In genomic region chr1:8682573-8682972, GRCh38 we compare ENCODE assay signal across 17 cellular contexts.
DNase-seq lines count a peak whose midpoint lies in the region; ATAC-seq, FAIRE-seq and TF ChIP-seq lines count a peak whose summit lies in the region.
"Had no signal": no experiment of that assay in that cellular context is flagged by ENCODE, and none has a peak within 500 bp of the region (broad histone marks: within the 10 kb centered on the region; RNA-seq: fewer than 3 reads in every experiment).

No MANE protein-coding gene starts in this region.

- no peak for FAIRE-seq in pancreas (lab: Jason Lieb, UNC)
- FAIRE-seq: A204.1 had no signal

- dilution Hi-C loops in IMR-90 (cut with HindIII; ENCODE audit: low sequenced_read_pairs, unreplicated experiment) = no loop called here

- H3K4me2 ChIP-seq in IMR-90 (ENCODE audit: low read depth, low read length) = no peak overlapping the region

- no peak for DNase-seq in activated T-cell treated with anti-CD3 and anti-CD28 coated beads, Interleukin-2, amount 50 U/mL, for 24 hours
- no peak for DNase-seq in activated T-cell treated with anti-CD3 and anti-CD28 coated beads, Interleukin-2, amount 50 U/mL, for 72 hours
- DNase-seq in IMR-90 (no peak), body of pancreas (no peak), pancreas (no peak), suprapubic skin (ENCODE audit: low spot score in 2 of 2) (no peak), NCI-H2227 (lab: John Stamatoyannopoulos, UW; ENCODE audit: unreplicated experiment) (no peak)
- DNase-seq: C1 segment of cervical spinal cord, DMS 273 treated with DMSO at 0.1 percent for 48 hours, EL, H9, NCI-H1105 treated with DMSO at 0.1 percent for 48 hours, NCI-H1694 treated with DMSO at 0.1 percent for 48 hours, NCI-H2107 had no signal

- peaks cover 13% of the 10 kb centered on the region for H3K9me1 ChIP-seq in IMR-90 (ENCODE audit: insufficient read depth, low read length)

- CTCF ChIA-PET in IMR-90 (lab: Yijun Ruan, JAX) = interaction anchor here (0.7 kb wide), 1 partner anchor 232 kb away, joined by 4 read pairs; no protein-coding TSS in a partner anchor

- H2BK120ac ChIP-seq in IMR-90 (ENCODE audit: low read depth, low read length) = no peak overlapping the region

- H4K8ac ChIP-seq in IMR-90 (ENCODE audit: low read depth in 2 of 2, low read length in 2 of 2) = no peak overlapping the region

- TF ChIP-seq EP300 in suprapubic skin (IDR thresholded peaks at IDR 0.05) = no peak

- no CpG with 5 or more reads among the region's 4 CpGs for WGBS in IMR-90 (ENCODE audit: extremely low coverage in 2 of 2, insufficient read length in 1 of 2), 2 experiments
- 74 to 81% methylated on average over 4 of the region's 4 CpGs for WGBS in body of pancreas, 2 donors
- WGBS in pancreas, 2 donors = 69 to 79% methylated on average over 4 of the region's 4 CpGs
- WGBS in suprapubic skin = 66% methylated on average over 4 of the region's 4 CpGs

- H3K27ac ChIP-seq in IMR-90 (ENCODE audit: insufficient read depth, low read length) (no peak overlapping the region), body of pancreas (peak overlapping the region in 1 of 4 donors; percentile 30), pancreas (no peak overlapping the region), suprapubic skin (no peak overlapping the region)

- H3K9me3 ChIP-seq in IMR-90 (ENCODE audit: control insufficient read depth, insufficient read depth, low read length) (no peaks in the 10 kb centered on the region), body of pancreas (no peaks in the 10 kb centered on the region), pancreas (no peaks in the 10 kb centered on the region), suprapubic skin (no peaks in the 10 kb centered on the region)

- no peak overlapping the region for H3K9ac ChIP-seq in IMR-90 (ENCODE audit: low read depth, low read length)

- ATAC-seq in activated T-cell treated with anti-CD3 and anti-CD28 coated beads, Interleukin-2, amount 50 U/mL, for 72 hours (replicated peaks in 1 of 2) = no peak
- ATAC-seq in IMR-90 (ENCODE audit: low read depth) = no peak
- peak; percentile 26 for ATAC-seq in body of pancreas
- ATAC-seq in pancreas = peak in 3 of 4 donors; percentile 14 to 45 (median 34)
- ATAC-seq in GM18511 (IDR thresholded peaks at IDR 0.05; ENCODE audit: unreplicated experiment) = no peak

- peaks cover 22% of the 10 kb centered on the region for H3K4me1 ChIP-seq in IMR-90 (ENCODE audit: control insufficient read depth, insufficient read depth, low read length)
- H3K4me1 ChIP-seq in body of pancreas = peaks cover 47% of the 10 kb centered on the region
- H3K4me1 ChIP-seq in pancreas = peaks cover 5 to 38% (median 36%) of the 10 kb centered on the region in 3 donors
- peaks cover 23% of the 10 kb centered on the region for H3K4me1 ChIP-seq in suprapubic skin

- intact Hi-C loops in IMR-90 (cut with micrococcal nuclease) = no loop called here
- intact Hi-C loops in body of pancreas (cut with DNase I) = no loop called here
- intact Hi-C loops in pancreas (cut with DNase I) = no loop called here

- no peak overlapping the region for H3K23ac ChIP-seq in IMR-90 (ENCODE audit: low read depth, low read length)

- H3K27me3 Mint-ChIP-seq in activated T-cell treated with anti-CD3 and anti-CD28 coated beads, Interleukin-2, amount 50 U/mL, for 24 hours = no peaks in the 10 kb centered on the region
- no peaks in the 10 kb centered on the region for H3K27me3 Mint-ChIP-seq in activated T-cell treated with anti-CD3 and anti-CD28 coated beads, Interleukin-2, amount 50 U/mL, for 72 hours (ENCODE audit: low read depth)

- no TSS peak for BruUV-seq in IMR-90 (replicated peaks; lab: Mats Ljungman, UMichigan)

- H3K4me3 Mint-ChIP-seq in activated T-cell treated with anti-CD3 and anti-CD28 coated beads, Interleukin-2, amount 50 U/mL, for 24 hours = no peak overlapping the region
- no peak overlapping the region for H3K4me3 Mint-ChIP-seq in activated T-cell treated with anti-CD3 and anti-CD28 coated beads, Interleukin-2, amount 50 U/mL, for 72 hours
- H3K4me3 Mint-ChIP-seq: H9, IgD-negative memory B cell had no signal

- H3K4me1 Mint-ChIP-seq in activated T-cell treated with anti-CD3 and anti-CD28 coated beads, Interleukin-2, amount 50 U/mL, for 24 hours (ENCODE audit: low read depth) = peaks cover 26% of the 10 kb centered on the region
- peaks cover 28% of the 10 kb centered on the region for H3K4me1 Mint-ChIP-seq in activated T-cell treated with anti-CD3 and anti-CD28 coated beads, Interleukin-2, amount 50 U/mL, for 72 hours (ENCODE audit: low read depth)

- no peaks in the 10 kb centered on the region for H3K36me3 ChIP-seq in IMR-90 (ENCODE audit: control insufficient read depth, insufficient read depth, low read length)
- no peaks in the 10 kb centered on the region for H3K36me3 ChIP-seq in body of pancreas (replicated peaks in 1 of 2; ENCODE audit: insufficient read depth in 1 of 2, low read depth in 2 of 2)
- no peaks in the 10 kb centered on the region for H3K36me3 ChIP-seq in pancreas
- H3K36me3 ChIP-seq in suprapubic skin = no peaks in the 10 kb centered on the region

- no peak for TF ChIP-seq CTCF in IMR-90 (conservative IDR thresholded peaks at IDR 0.05; ENCODE audit: low read depth, low read length)
- TF ChIP-seq CTCF in body of pancreas (IDR thresholded peaks at IDR 0.05) = no peak
- no peak for TF ChIP-seq CTCF in pancreas (IDR thresholded peaks at IDR 0.05)
- no peak for TF ChIP-seq CTCF in suprapubic skin (IDR thresholded peaks at IDR 0.05)

- in situ Hi-C loops in IMR-90 (cut with MboI; ENCODE audit: low sequenced_read_pairs) = no loop called here

- H3K9me3 Mint-ChIP-seq in activated T-cell treated with anti-CD3 and anti-CD28 coated beads, Interleukin-2, amount 50 U/mL, for 24 hours = no peaks in the 10 kb centered on the region
- H3K9me3 Mint-ChIP-seq in activated T-cell treated with anti-CD3 and anti-CD28 coated beads, Interleukin-2, amount 50 U/mL, for 72 hours = no peaks in the 10 kb centered on the region
- H3K9me3 Mint-ChIP-seq: H9, IgD-negative memory B cell had no signal

- no peak overlapping the region for H3K14ac ChIP-seq in IMR-90 (replicated peaks; ENCODE audit: low read depth, low read length)

- H2BK20ac ChIP-seq in IMR-90 (ENCODE audit: low read depth, low read length) = no peak overlapping the region

- no peaks in the 10 kb centered on the region for H3K36me3 Mint-ChIP-seq in activated T-cell treated with anti-CD3 and anti-CD28 coated beads, Interleukin-2, amount 50 U/mL, for 24 hours (ENCODE audit: low read depth)
- H3K36me3 Mint-ChIP-seq in activated T-cell treated with anti-CD3 and anti-CD28 coated beads, Interleukin-2, amount 50 U/mL, for 72 hours (ENCODE audit: insufficient read depth in 2 of 2) = peaks cover 0 to 2% of the 10 kb centered on the region in 2 donors
- H3K36me3 Mint-ChIP-seq: IgD-negative memory B cell had no signal

- peaks cover 25 to 78% of the 10 kb centered on the region in 2 experiments for H3K79me1 ChIP-seq in IMR-90 (ENCODE audit: low read depth in 1 of 2, low read length in 2 of 2)

- no peak overlapping the region for H3K18ac ChIP-seq in IMR-90 (ENCODE audit: low read depth, low read length)

- no peak overlapping the region for H4K5ac ChIP-seq in IMR-90 (ENCODE audit: low read depth, low read length)

- no peak overlapping the region for H3K56ac ChIP-seq in IMR-90 (ENCODE audit: extremely low read depth, insufficient read depth, low read length)

- no peak overlapping the region for H2AK5ac ChIP-seq in IMR-90 (ENCODE audit: low read depth, low read length)

- POLR2A ChIA-PET in IMR-90 (lab: Charles Lee; ENCODE audit: unreplicated experiment) = no interaction called here

- no peak overlapping the region for H4K91ac ChIP-seq in IMR-90 (ENCODE audit: insufficient read depth, low read depth, low read length)

- H3K4me3 ChIP-seq in IMR-90 (ENCODE audit: insufficient read depth, low read depth, low read length) (no peak overlapping the region), body of pancreas (no peak overlapping the region), pancreas (no peak overlapping the region), suprapubic skin (no peak overlapping the region)

- H2BK15ac ChIP-seq in IMR-90 (ENCODE audit: low read depth, low read length) = no peak overlapping the region

- H2AFZ ChIP-seq in IMR-90 (replicated peaks; ENCODE audit: low read length, poor library complexity) = no peak overlapping the region

- peaks cover 71% of the 10 kb centered on the region for H4K20me1 ChIP-seq in IMR-90 (ENCODE audit: insufficient read depth, low read length)

- no peak for TF ChIP-seq RAD21 in IMR-90 (IDR thresholded peaks at IDR 0.05; ENCODE audit: low read length)

- peak overlapping the region; percentile 50 for H3K27ac Mint-ChIP-seq in activated T-cell treated with anti-CD3 and anti-CD28 coated beads, Interleukin-2, amount 50 U/mL, for 24 hours
- H3K27ac Mint-ChIP-seq in activated T-cell treated with anti-CD3 and anti-CD28 coated beads, Interleukin-2, amount 50 U/mL, for 72 hours = no peak overlapping the region

- H3K4ac ChIP-seq in IMR-90 (ENCODE audit: low read depth, low read length) = no peak overlapping the region

- no peak overlapping the region for H2AK9ac ChIP-seq in IMR-90 (replicated peaks; ENCODE audit: low read depth, low read length, poor library complexity)

- no peak for TF ChIP-seq POLR2A in IMR-90 (IDR thresholded peaks at IDR 0.05; ENCODE audit: low read depth, low read length)
- TF ChIP-seq POLR2A in body of pancreas (IDR thresholded peaks at IDR 0.05) = no peak
- TF ChIP-seq POLR2A in suprapubic skin (IDR thresholded peaks at IDR 0.05) = no peak

- H3K27me3 ChIP-seq in IMR-90 (ENCODE audit: control insufficient read depth, insufficient read depth, low read length) (no peaks in the 10 kb centered on the region), body of pancreas (no peaks in the 10 kb centered on the region), pancreas (no peaks in the 10 kb centered on the region), suprapubic skin (no peaks in the 10 kb centered on the region)

- no peak overlapping the region for H2BK5ac ChIP-seq in IMR-90 (ENCODE audit: low read depth, low read length, poor library complexity, severe bottlenecking)

TF ChIP-seq in IMR-90, 13 proteins besides CTCF, POLR2A, EP300 and RAD21:
- TF ChIP-seq CHD1 (IDR thresholded peaks at IDR 0.05; ENCODE audit: low read depth, low read length) (no peak), CEBPB (IDR thresholded peaks at IDR 0.05; ENCODE audit: low read depth, low read length) (no peak), FOS (IDR thresholded peaks at IDR 0.05; ENCODE audit: low read depth, low read length) (0 out of 2 replicates have a peak, but pooled peaks have one; percentile 27)
TF ChIP-seq in IMR-90: peak in this region for 1.

Comparison
In these comparisons a context has a peak if more than half of its experiments do, and no peak if none do; other contexts are left out.
1. ATAC-seq: peak in body of pancreas (single experiment) and pancreas (3 of 4); none in activated T-cell treated with anti-CD3 and anti-CD28 coated beads, Interleukin-2, amount 50 U/mL, for 72 hours (0 of 2), IMR-90 (single experiment) and GM18511 (single experiment).